11 cellular contexts compared by ENCODE assay signal in genomic region chr10:97412891-97413304, GRCh38. TPM values are rescaled to one million over a fixed set of nuclear protein-coding genes. Genes with fewer than 3 reads are reported as not detected.
DNase-seq lines count a peak whose midpoint lies in the region; ATAC-seq, FAIRE-seq and TF ChIP-seq lines count a peak whose summit lies in the region.
"Had no signal": no experiment of that assay in that cellular context is flagged by ENCODE, and none has a peak within 500 bp of the region (broad histone marks: within the 10 kb centered on the region; RNA-seq: fewer than 3 reads in every experiment).

No MANE protein-coding gene starts in this region.

- peak; percentile 64 for DNase-seq in NOMO-1 treated with DMSO at 0.1 percent for 48 hours (lab: John Stamatoyannopoulos, UW; ENCODE audit: unreplicated experiment)
- no peak for DNase-seq in astrocyte (ENCODE audit: low read depth)
- no peak for DNase-seq in effector CD8-positive, alpha-beta T cell (lab: John Stamatoyannopoulos, UW)
- no peak for DNase-seq in transverse colon
- DNase-seq in NCI-H2227 treated with DMSO at 0.1 percent for 48 hours (lab: John Stamatoyannopoulos, UW), result no peak
- no peak for DNase-seq in superior temporal gyrus (ENCODE audit: extremely low spot score)

- no peaks in the 10 kb centered on the region for H3K36me3 Mint-ChIP-seq in astrocyte (ENCODE audit: low read depth, unreplicated experiment)

- no peak overlapping the region for H3K9ac ChIP-seq in astrocyte (ENCODE audit: low read length)

- H4K20me1 ChIP-seq in astrocyte (ENCODE audit: insufficient read depth, low read length), result no peaks in the 10 kb centered on the region

- H3K27me3 Mint-ChIP-seq in astrocyte (ENCODE audit: low read depth, unreplicated experiment), result no peaks in the 10 kb centered on the region

- intact Hi-C loops in transverse colon (cut with DNase I; ENCODE audit: low total_unique reads), result no loop called here

- no peaks in the 10 kb centered on the region for H3K9me3 ChIP-seq in astrocyte (ENCODE audit: insufficient read depth, low read depth, low read length)
- H3K9me3 ChIP-seq in transverse colon, result no peaks in the 10 kb centered on the region
- H3K9me3 ChIP-seq: tibial nerve had no signal

- peak overlapping the region; percentile 55 for H3K4me3 Mint-ChIP-seq in astrocyte (ENCODE audit: unreplicated experiment)

- no peak overlapping the region for H2AFZ ChIP-seq in astrocyte (ENCODE audit: low read depth, low read length)

- in situ Hi-C loops in transverse colon (cut with MboI; ENCODE audit: low pct_ligation_motif_present in 1 of 4, low pct_unique_long_range_greater_than_20kb in 1 of 4, low sequenced_read_pairs in 3 of 4), result no loop called here

- TF ChIP-seq CTCF in astrocyte (IDR thresholded peaks at IDR 0.05; ENCODE audit: insufficient read depth, low read depth, low read length), result no peak
- no peak for TF ChIP-seq CTCF in transverse colon (IDR thresholded peaks at IDR 0.05)

- H3K36me3 ChIP-seq in astrocyte (ENCODE audit: insufficient read depth, low read length), result no peaks in the 10 kb centered on the region
- H3K36me3 ChIP-seq in transverse colon, result no peaks in the 10 kb centered on the region
- H3K36me3 ChIP-seq: tibial nerve had no signal

- no peak for TF ChIP-seq EP300 in transverse colon (IDR thresholded peaks at IDR 0.05; ENCODE audit: low read depth)

- H3K4me1 Mint-ChIP-seq in astrocyte (ENCODE audit: low read depth, unreplicated experiment), result peaks cover 26% of the 10 kb centered on the region

- no peaks in the 10 kb centered on the region for H3K79me2 ChIP-seq in astrocyte (ENCODE audit: insufficient read depth, low read length)

- H3K27me3 ChIP-seq in astrocyte (ENCODE audit: insufficient read depth, low read length) (no peaks in the 10 kb centered on the region), transverse colon (no peaks in the 10 kb centered on the region)
- H3K27me3 ChIP-seq: tibial nerve had no signal

- H3K9me3 Mint-ChIP-seq in astrocyte (ENCODE audit: unreplicated experiment), result no peaks in the 10 kb centered on the region

- no peak overlapping the region for H3K4me2 ChIP-seq in astrocyte (ENCODE audit: low read length)

- H3K4me1 ChIP-seq in astrocyte (ENCODE audit: insufficient read depth, low read length) (peaks cover 18% of the 10 kb centered on the region), transverse colon (peaks cover 0 to 10% (median 7%) of the 10 kb centered on the region in 4 donors)

- ATAC-seq in GM19351 (IDR thresholded peaks at IDR 0.05; ENCODE audit: unreplicated experiment), result peak; percentile 80

- no peak overlapping the region for H3K27ac Mint-ChIP-seq in astrocyte (ENCODE audit: unreplicated experiment)

- 76 to 82% methylated on average over 9 to 10 of the region's 10 CpGs for WGBS in transverse colon (ENCODE audit: low coverage in 1 of 2), 2 donors

- H3K4me3 ChIP-seq in astrocyte (ENCODE audit: insufficient read depth, low read depth, low read length) (no peak overlapping the region), skin epidermis (no peak overlapping the region), transverse colon (no peak overlapping the region)
- H3K4me3 ChIP-seq: tibial nerve had no signal

- H3K27ac ChIP-seq in astrocyte (ENCODE audit: low read depth, low read length) (peak overlapping the region; percentile 8), skin epidermis (peak overlapping the region in 18 of 21 experiments; percentile 22 to 79 (median 67)), transverse colon (no peak overlapping the region)
- H3K27ac ChIP-seq: tibial nerve had no signal

- no peak for TF ChIP-seq POLR2A in transverse colon (IDR thresholded peaks at IDR 0.05)

- FAIRE-seq in astrocyte (lab: Jason Lieb, UNC), result no peak
- FAIRE-seq: colon, G401.6 had no signal

RNA-seq across cellular contexts. Expression of gene RRP12, which starts 11.8 kb away (rescaled TPM):
- 45.0 and 52.1 TPM in 2 replicates for total RNA-seq in astrocyte
- total RNA-seq in transverse colon, result 10 to 100 TPM in 3 of 4 donors, 1 to 10 TPM in 1; 5.7 to 14.0 (median 11.5) TPM

RNA-seq across cellular contexts. Expression of gene PGAM1, which starts 13.1 kb away (rescaled TPM):
- 706 and 719 TPM in 2 replicates for total RNA-seq in astrocyte
- 100 to 1,000 TPM in 3 of 4 donors, 10 to 100 TPM in 1; 94.5 to 216 (median 124) TPM for total RNA-seq in transverse colon

RNA-seq across cellular contexts. Expression of gene EXOSC1, which starts 32.9 kb away (rescaled TPM):
- total RNA-seq in astrocyte (37.9 and 38.6 TPM in 2 replicates), transverse colon (100 to 1,000 TPM in 1 of 4 donors, 10 to 100 TPM in 2, 1 to 10 TPM in 1; 2.6 to 315 (median 26.1) TPM)

RNA-seq across cellular contexts. Expression of gene ZDHHC16, which starts 33.1 kb away (rescaled TPM):
- total RNA-seq in astrocyte, result 51.1 and 53.5 TPM in 2 replicates
- 10 to 100 TPM; 10.8 to 36.2 (median 32.7) TPM for total RNA-seq in transverse colon

Comparison
In these comparisons a context has a peak if more than half of its experiments do, and no peak if none do; other contexts are left out.
1. H3K27ac ChIP-seq: peak in astrocyte (single experiment) and skin epidermis (18 of 21); none in transverse colon (0 of 4).